ENCODE assay signal across 17 cellular contexts in genomic region chr9:36551129-36551528, GRCh38.
DNase-seq lines count a peak whose midpoint lies in the region; ATAC-seq and TF ChIP-seq lines count a peak whose summit lies in the region.
"Had no signal": no experiment of that assay in that cellular context is flagged by ENCODE, and none has a peak within 500 bp of the region (broad histone marks: within the 10 kb centered on the region; RNA-seq: fewer than 3 reads in every experiment).

No MANE protein-coding gene starts in this region.

- H3K27me3 Mint-ChIP-seq in stimulated activated naive CD8-positive, alpha-beta T cell treated with anti-CD3 and anti-CD28 coated beads, Interleukin-15, amount 100 ng/mL, for 72 hours = peaks cover 15% of the 10 kb centered on the region

- DNase-seq in AG09309 (ENCODE audit: low read depth) (peak; percentile 20), GM04503 (ENCODE audit: low read depth) (peak; percentile 59), fibroblast of pulmonary artery (ENCODE audit: low read depth) (peak; percentile 8), DMS153 treated with DMSO at 0.1 percent for 48 hours (lab: John Stamatoyannopoulos, UW; ENCODE audit: unreplicated experiment) (no peak)
- no peak for DNase-seq in stimulated activated naive CD8-positive, alpha-beta T cell treated with anti-CD3 and anti-CD28 coated beads, Interleukin-15, amount 100 ng/mL, for 72 hours
- DNase-seq: DMS79 treated with DMSO at 0.1 percent for 48 hours, GDM1, NCI-H1694 treated with DMSO at 0.1 percent for 48 hours, NCI-H2107, NCI-H510A treated with DMSO at 0.1 percent for 48 hours, NCI-H774, SIG-M5 had no signal

- H3K4me1 Mint-ChIP-seq in stimulated activated naive CD8-positive, alpha-beta T cell treated with anti-CD3 and anti-CD28 coated beads, Interleukin-15, amount 100 ng/mL, for 72 hours = no peaks in the 10 kb centered on the region

- ATAC-seq in SK-N-SH treated with all-trans-retinoic acid at 6 μM for 48 hours (peak; percentile 79), HG03439 (IDR thresholded peaks at IDR 0.05; ENCODE audit: unreplicated experiment) (no peak), HG03095 (IDR thresholded peaks at IDR 0.05; ENCODE audit: unreplicated experiment) (no peak)
- ATAC-seq in stimulated activated naive CD8-positive, alpha-beta T cell treated with anti-CD3 and anti-CD28 coated beads, Interleukin-15, amount 100 ng/mL, for 72 hours = no peak
- ATAC-seq: K562 had no signal

- TF ChIP-seq CTCF in AG09309 (IDR thresholded peaks at IDR 0.05; ENCODE audit: control insufficient read depth, insufficient read depth, low read depth, low read length, missing control alignments) = no peak
- TF ChIP-seq CTCF in fibroblast of pulmonary artery (IDR thresholded peaks at IDR 0.05; ENCODE audit: low read length, missing control alignments) = no peak

- H3K27ac Mint-ChIP-seq in stimulated activated naive CD8-positive, alpha-beta T cell treated with anti-CD3 and anti-CD28 coated beads, Interleukin-15, amount 100 ng/mL, for 72 hours = peak overlapping the region in 1 of 2 donors; percentile 42

- H3K9me3 Mint-ChIP-seq in stimulated activated naive CD8-positive, alpha-beta T cell treated with anti-CD3 and anti-CD28 coated beads, Interleukin-15, amount 100 ng/mL, for 72 hours = no peaks in the 10 kb centered on the region

- no peak overlapping the region for H3K4me3 Mint-ChIP-seq in stimulated activated naive CD8-positive, alpha-beta T cell treated with anti-CD3 and anti-CD28 coated beads, Interleukin-15, amount 100 ng/mL, for 72 hours
- H3K4me3 Mint-ChIP-seq: CD14-positive monocyte had no signal

- H3K4me3 ChIP-seq in AG09309 (ENCODE audit: control insufficient read depth, low read depth, low read length) = no peak overlapping the region
- no peak overlapping the region for H3K4me3 ChIP-seq in fibroblast of pulmonary artery (replicated peaks; ENCODE audit: low read depth, low read length)
- H3K4me3 ChIP-seq: K562 had no signal

TF ChIP-seq in SK-N-SH treated with all-trans-retinoic acid at 6 μM for 48 hours, 23 proteins besides CTCF, POLR2A, EP300 and RAD21:
- TF ChIP-seq CSRNP3 (CRISPR knock-in tag; IDR thresholded peaks at IDR 0.05) = no peak
- no peak for TF ChIP-seq RARB (CRISPR knock-in tag; IDR thresholded peaks at IDR 0.05)
- TF ChIP-seq ZNF8 (CRISPR knock-in tag; IDR thresholded peaks at IDR 0.05) = no peak
- TF ChIP-seq ZNF70 (CRISPR knock-in tag; IDR thresholded peaks at IDR 0.05) = no peak
- TF ChIP-seq ISL1 (CRISPR knock-in tag; IDR thresholded peaks at IDR 0.05) = no peak
- TF ChIP-seq PPARA (CRISPR knock-in tag; IDR thresholded peaks at IDR 0.05; ENCODE audit: borderline replicate concordance) = no peak

Comparison
In these comparisons a context has a peak if more than half of its experiments do, and no peak if none do; other contexts are left out.
1. DNase-seq: peak in AG09309 (single experiment), GM04503 (single experiment) and fibroblast of pulmonary artery (single experiment); none in stimulated activated naive CD8-positive, alpha-beta T cell treated with anti-CD3 and anti-CD28 coated beads, Interleukin-15, amount 100 ng/mL, for 72 hours (0 of 2) and DMS153 treated with DMSO at 0.1 percent for 48 hours (single experiment).